ENCODE assay signal across 21 cellular contexts in genomic region chr1:30692201-30692947, GRCh38. TPM values are rescaled to one million over a fixed set of nuclear protein-coding genes. Genes with fewer than 3 reads are reported as not detected.
DNase-seq lines count a peak whose midpoint lies in the region; ATAC-seq and TF ChIP-seq lines count a peak whose summit lies in the region.
"Had no signal": no experiment of that assay in that cellular context is flagged by ENCODE, and none has a peak within 500 bp of the region (broad histone marks: within the 10 kb centered on the region; RNA-seq: fewer than 3 reads in every experiment).

No MANE protein-coding gene starts in this region.

- H3K36me3 ChIP-seq in heart right ventricle: no peaks in the 10 kb centered on the region
- no peaks in the 10 kb centered on the region for H3K36me3 ChIP-seq in neural progenitor cell
- no peaks in the 10 kb centered on the region for H3K36me3 ChIP-seq in stomach
- H3K36me3 ChIP-seq: BE2C had no signal

- intact Hi-C loops in cardiac septum (cut with DNase I): no loop called here
- intact Hi-C loops in heart right ventricle (cut with DNase I): no loop called here
- intact Hi-C loops in stomach (cut with DNase I; ENCODE audit: low total_unique reads): no loop called here

- H4K20me1 ChIP-seq in neural progenitor cell (ENCODE audit: low read depth): no peaks in the 10 kb centered on the region

- WGBS in heart right ventricle, 2 donors: 60 to 63% methylated on average over 7 of the region's 7 CpGs
- WGBS in stomach, 5 donors: 66 to 73% (median 72%) methylated on average over 6 to 7 of the region's 7 CpGs

- H3K9me3 Mint-ChIP-seq in WTC11: no peaks in the 10 kb centered on the region
- peaks cover 2% of the 10 kb centered on the region for H3K9me3 Mint-ChIP-seq in neural progenitor cell
- H3K9me3 Mint-ChIP-seq: CD4-positive, alpha-beta T cell; H9 had no signal

- peaks cover 34% of the 10 kb centered on the region for H3K4me1 Mint-ChIP-seq in WTC11
- H3K4me1 Mint-ChIP-seq in neural progenitor cell: peaks cover 38% of the 10 kb centered on the region

- TF ChIP-seq CTCF in heart right ventricle (IDR thresholded peaks at IDR 0.05) (no peak), WTC11 (IDR thresholded peaks at IDR 0.05) (no peak), neural progenitor cell (IDR thresholded peaks at IDR 0.05) (no peak), stomach (IDR thresholded peaks at IDR 0.05) (no peak)

- DNase-seq in cardiac septum (ENCODE audit: low spot score): peak; percentile 7
- DNase-seq in heart right ventricle: no peak
- no peak for DNase-seq in WTC11 (ENCODE audit: low spot score)
- DNase-seq in neural progenitor cell (ENCODE audit: low spot score): no peak
- DNase-seq in stomach: no peak
- no peak for DNase-seq in RKO (ENCODE audit: low spot score)
- DNase-seq: BE2C; CD4-positive, alpha-beta T cell; DMS79; H9; KBM-7; NCI-H1092; NCI-H1436 treated with DMSO at 0.1 percent for 48 hours; NCI-H1930; NCI-H226; NCI-H510A treated with DMSO at 0.1 percent for 48 hours; NCI-H748 treated with DMSO at 0.1 percent for 48 hours; PC-9 had no signal

- H3K4me1 ChIP-seq in heart right ventricle: no peaks in the 10 kb centered on the region
- H3K4me1 ChIP-seq in neural progenitor cell: peaks cover 44% of the 10 kb centered on the region
- H3K4me1 ChIP-seq in stomach: no peaks in the 10 kb centered on the region

- no peak overlapping the region for H3K4me3 Mint-ChIP-seq in WTC11
- H3K4me3 Mint-ChIP-seq in neural progenitor cell: no peak overlapping the region
- H3K4me3 Mint-ChIP-seq: CD4-positive, alpha-beta T cell; H9 had no signal

- H3K36me3 Mint-ChIP-seq in WTC11: no peaks in the 10 kb centered on the region
- no peaks in the 10 kb centered on the region for H3K36me3 Mint-ChIP-seq in neural progenitor cell

- no peaks in the 10 kb centered on the region for H3K9me3 ChIP-seq in heart right ventricle
- no peaks in the 10 kb centered on the region for H3K9me3 ChIP-seq in neural progenitor cell (ENCODE audit: low read depth)
- H3K9me3 ChIP-seq in stomach: no peaks in the 10 kb centered on the region
- H3K9me3 ChIP-seq: BE2C had no signal

- no peak overlapping the region for H3K9ac ChIP-seq in neural progenitor cell

- H3K27me3 Mint-ChIP-seq in WTC11 (ENCODE audit: low read depth) (peaks cover 2% of the 10 kb centered on the region), neural progenitor cell (ENCODE audit: insufficient read depth, low read depth) (peaks cover 9% of the 10 kb centered on the region)

- peak overlapping the region; percentile 9 for H3K4me2 ChIP-seq in neural progenitor cell
- H3K4me2 ChIP-seq: PC-9 had no signal

- peaks cover 0 to 41% (median 14%) of the 10 kb centered on the region in 7 donors for H3K27me3 ChIP-seq in heart right ventricle
- no peaks in the 10 kb centered on the region for H3K27me3 ChIP-seq in neural progenitor cell
- H3K27me3 ChIP-seq in stomach: peaks cover 0 to 28% (median 0%) of the 10 kb centered on the region in 3 donors
- H3K27me3 ChIP-seq: BE2C had no signal

- no peak overlapping the region for H3K27ac ChIP-seq in heart right ventricle
- no peak overlapping the region for H3K27ac ChIP-seq in neural progenitor cell
- H3K27ac ChIP-seq in stomach: no peak overlapping the region
- H3K27ac ChIP-seq: PC-9 had no signal

- ATAC-seq in heart right ventricle (no peak), WTC11 (no peak), HG03175 (IDR thresholded peaks at IDR 0.05; ENCODE audit: unreplicated experiment) (no peak)
- ATAC-seq: HepG2 had no signal

- CTCF ChIA-PET in WTC11 (lab: Charles Lee): interaction anchor here (1.3 kb wide), 1 partner anchor 15 kb away, joined by 3 read pairs; no protein-coding TSS in a partner anchor

- H3K79me2 ChIP-seq in neural progenitor cell (ENCODE audit: low read depth): no peaks in the 10 kb centered on the region

- no peak overlapping the region for H2AFZ ChIP-seq in neural progenitor cell (replicated peaks)
- H2AFZ ChIP-seq: PC-9 had no signal

- peaks cover 28% of the 10 kb centered on the region for H3F3A ChIP-seq in neural progenitor cell (ENCODE audit: low read depth)

- POLR2A ChIA-PET in WTC11 (lab: Charles Lee): no interaction called here

- H3K4me3 ChIP-seq in heart right ventricle (no peak overlapping the region), neural progenitor cell (no peak overlapping the region), stomach (no peak overlapping the region)
- H3K4me3 ChIP-seq: PC-9 had no signal

- no peak for TF ChIP-seq POLR2A in stomach (IDR thresholded peaks at IDR 0.05)

- H3K27ac Mint-ChIP-seq in WTC11 (no peak overlapping the region), neural progenitor cell (peak overlapping the region; percentile 59)
- H3K27ac Mint-ChIP-seq: CD4-positive, alpha-beta T cell had no signal

- no peak for TF ChIP-seq EP300 in stomach (IDR thresholded peaks at IDR 0.05)

TF ChIP-seq in WTC11, 78 proteins besides CTCF, POLR2A, EP300 and RAD21:
- no peak for TF ChIP-seq FOXJ3 (CRISPR knock-in tag; IDR thresholded peaks at IDR 0.05; ENCODE audit: borderline replicate concordance)
- peak; percentile 85; the same call in 1 of the 2 replicates for TF ChIP-seq ZNF512 (CRISPR knock-in tag; IDR thresholded peaks at IDR 0.05; ENCODE audit: borderline replicate concordance)

RNA-seq across cellular contexts. Expression of gene MATN1, which starts 31.0 kb away (rescaled TPM):
- not detected for total RNA-seq in cardiac septum
- total RNA-seq in heart right ventricle: not detected
- not detected for polyA plus RNA-seq in heart right ventricle
- total RNA-seq in WTC11 (2021): 0.16 to 0.25 TPM (median 0.24 TPM) in 3 replicates
- 0.09 TPM in 1 of 2 replicates, not detected in the other for total RNA-seq in neural progenitor cell (ENCODE audit: low replicate concordance)
- total RNA-seq in stomach: 1 to 10 TPM in 1 of 5 donors, not detected in 4; 1.7 TPM
- not detected for polyA plus RNA-seq in stomach
- total RNA-seq: A673, H9 had no signal
